39 cellular contexts compared by ENCODE assay signal in genomic region chr20:2248837-2249236, GRCh38. TPM values are rescaled to one million over a fixed set of nuclear protein-coding genes. Genes with fewer than 3 reads are reported as not detected.
"Had no signal": no experiment of that assay in that cellular context is flagged by ENCODE, and none has a peak within 500 bp of the region (broad histone marks: within the 10 kb centered on the region; RNA-seq: fewer than 3 reads in every experiment).

No MANE protein-coding gene starts in this region.

- H3K9me3 ChIP-seq: MG63 had no signal

- H3K4me3 ChIP-seq: MG63 had no signal

- H3K27me3 ChIP-seq: MG63 had no signal

- DNase-seq: Kasumi-1, MG63, MM.1S, MV-4-11, NCI-H1048, NCI-H1092, NCI-H1092 treated with DMSO at 0.1 percent for 48 hours, NCI-H1105, NCI-H1105 treated with DMSO at 0.1 percent for 48 hours, NCI-H1417, NCI-H1417 treated with DMSO at 0.1 percent for 48 hours, NCI-H1436, NCI-H1436 treated with DMSO at 0.1 percent for 48 hours, NCI-H146, NCI-H1694, NCI-H1694 treated with DMSO at 0.1 percent for 48 hours, NCI-H187, NCI-H187 treated with DMSO at 0.1 percent for 48 hours, NCI-H1930, NCI-H2029, NCI-H2029 treated with DMSO at 0.1 percent for 48 hours, NCI-H2081, NCI-H2081 treated with DMSO at 0.1 percent for 48 hours, NCI-H2107, NCI-H2171, NCI-H2171 treated with DMSO at 0.1 percent for 48 hours, NCI-H2227 treated with DMSO at 0.1 percent for 48 hours, NCI-H226, NCI-H345, NCI-H446, NCI-H446 treated with DMSO at 0.1 percent for 48 hours, NCI-H510A, NCI-H510A treated with DMSO at 0.1 percent for 48 hours, NCI-H524, NCI-H524 treated with DMSO at 0.1 percent for 48 hours, NCI-H526 had no signal

- H3K36me3 ChIP-seq: MG63 had no signal

RNA-seq across cellular contexts. Expression of gene TGM3, which starts 47.0 kb away (rescaled TPM):
- total RNA-seq: LHCN-M2, M059J, MCF 10A had no signal
